Comparison of ENCODE assay signal across 26 cellular contexts in the genomic region with DNA sequence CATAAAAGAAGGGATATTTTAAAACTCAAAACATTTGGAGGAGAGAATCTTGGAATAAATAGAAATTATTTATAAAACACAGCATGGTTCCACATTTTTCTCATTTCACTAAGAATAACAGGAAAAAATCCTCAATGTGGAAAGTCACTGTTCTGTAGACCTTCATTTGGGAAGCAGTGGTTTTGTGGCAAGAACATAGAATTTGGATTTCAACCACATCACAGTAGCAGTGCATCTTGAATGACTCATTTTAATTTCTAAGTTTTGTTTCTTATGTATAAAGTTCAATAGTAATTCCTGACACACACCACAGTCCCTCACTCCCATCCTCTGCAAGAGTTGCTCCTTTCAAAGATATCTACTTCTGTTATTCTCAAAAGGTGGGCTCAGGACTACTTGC.
DNase-seq lines count a peak whose midpoint lies in the region; FAIRE-seq and TF ChIP-seq lines count a peak whose summit lies in the region.
"Had no signal": no experiment of that assay in that cellular context is flagged by ENCODE, and none has a peak within 500 bp of the region (broad histone marks: within the 10 kb centered on the region; RNA-seq: fewer than 3 reads in every experiment).

No MANE protein-coding gene starts in this region.

- no peak overlapping the region for H3K4me3 ChIP-seq in AG09309 (ENCODE audit: control insufficient read depth, low read depth, low read length)
- H3K4me3 ChIP-seq: adrenal gland, GM23338, heart right ventricle, left ventricle myocardium inferior, Peyer's patch, SK-N-MC had no signal

- no peak for TF ChIP-seq CTCF in AG09309 (IDR thresholded peaks at IDR 0.05; ENCODE audit: control insufficient read depth, insufficient read depth, low read depth, low read length, missing control alignments)

- intact Hi-C loops in posterior cingulate gyrus (cut with DNase I): no loop called here

- DNase-seq in AG09309 (ENCODE audit: low read depth) (peak; percentile 25), HCEC 1CT (peak; percentile 14), astrocyte of the hippocampus (ENCODE audit: low read depth, low spot score) (peak; percentile 82), glomerular visceral epithelial cell (ENCODE audit: extremely low spot score) (peak; percentile 24), posterior cingulate gyrus (no peak), GM12892 (ENCODE audit: insufficient read length) (no peak), MV-4-11 (lab: John Stamatoyannopoulos, UW) (no peak)
- DNase-seq in activated CD4-positive, alpha-beta T cell treated with anti-CD3 and anti-CD28 coated beads for 4 hours: no peak
- DNase-seq: activated CD4-positive, alpha-beta memory T cell treated with anti-CD3 and anti-CD28 coated beads for 36 hours; activated gamma-delta T cell; adrenal gland; heart right ventricle; immature natural killer cell; KG1; left ventricle myocardium inferior; midbrain; NCI-H2029 treated with DMSO at 0.1 percent for 48 hours; NCI-H446; NK-92 treated with Interleukin-12 subunit alpha and Interleukin-12 subunit beta, amount 100 ng/mL, for 24 hours; Peyer's patch; stimulated activated CD4-positive, alpha-beta T cell treated with anti-CD3 and anti-CD28 coated beads, Interleukin-12 subunit alpha, Interleukin-12 subunit beta, amount 100 ng/mL, for 4 hours; substantia nigra had no signal

- TF ChIP-seq POLR2A in GM12892 (IDR thresholded peaks at IDR 0.05; ENCODE audit: low read depth, low read length): no peak

- no peak for FAIRE-seq in GM12892 (lab: Jason Lieb, UNC)
- FAIRE-seq: A204.1, urothelium cell line had no signal

Comparison
In these comparisons a context has a peak if more than half of its experiments do, and no peak if none do; other contexts are left out.
1. DNase-seq: peak in AG09309 (single experiment), HCEC 1CT (single experiment), astrocyte of the hippocampus (single experiment) and glomerular visceral epithelial cell (single experiment); none in posterior cingulate gyrus (0 of 10), activated CD4-positive, alpha-beta T cell treated with anti-CD3 and anti-CD28 coated beads for 4 hours (0 of 2), GM12892 (single experiment) and MV-4-11 (single experiment).